19 cellular contexts compared by ENCODE assay signal in genomic region chr2:230654057-230654456, GRCh38. TPM values are rescaled to one million over a fixed set of nuclear protein-coding genes. Genes with fewer than 3 reads are reported as not detected.
DNase-seq lines count a peak whose midpoint lies in the region; FAIRE-seq and TF ChIP-seq lines count a peak whose summit lies in the region.
"Had no signal": no experiment of that assay in that cellular context is flagged by ENCODE, and none has a peak within 500 bp of the region (broad histone marks: within the 10 kb centered on the region; RNA-seq: fewer than 3 reads in every experiment).

No MANE protein-coding gene starts in this region.

- H3K36me3 Mint-ChIP-seq in CD4-positive, alpha-beta memory T cell, result no peaks in the 10 kb centered on the region
- no peaks in the 10 kb centered on the region for H3K36me3 Mint-ChIP-seq in activated naive CD8-positive, alpha-beta T cell
- H3K36me3 Mint-ChIP-seq in neural progenitor cell, result no peaks in the 10 kb centered on the region

- no peak overlapping the region for H3K4me2 ChIP-seq in neural progenitor cell

- H3K27me3 ChIP-seq in CD4-positive, alpha-beta memory T cell (ENCODE audit: insufficient read depth, low read length), result no peaks in the 10 kb centered on the region
- H3K27me3 ChIP-seq in neural progenitor cell, result no peaks in the 10 kb centered on the region
- H3K27me3 ChIP-seq: left lung, neutrophil had no signal

- TF ChIP-seq CTCF in neural progenitor cell (IDR thresholded peaks at IDR 0.05), result no peak

- no peaks in the 10 kb centered on the region for H3K79me2 ChIP-seq in neural progenitor cell (ENCODE audit: low read depth)

- peaks cover 40 to 66% (median 51%) of the 10 kb centered on the region in 4 donors for H3K4me1 Mint-ChIP-seq in CD4-positive, alpha-beta memory T cell
- H3K4me1 Mint-ChIP-seq in activated naive CD8-positive, alpha-beta T cell (ENCODE audit: low read depth), result peaks cover 56% of the 10 kb centered on the region
- peaks cover 57% of the 10 kb centered on the region for H3K4me1 Mint-ChIP-seq in neural progenitor cell

- H3K27ac Mint-ChIP-seq in CD4-positive, alpha-beta memory T cell, result peak overlapping the region in 6 of 7 donors; percentile 3 to 84 (median 63)
- peak overlapping the region; percentile 86 for H3K27ac Mint-ChIP-seq in activated naive CD8-positive, alpha-beta T cell
- H3K27ac Mint-ChIP-seq in neural progenitor cell, result peak overlapping the region; percentile 2

- H3K4me1 ChIP-seq in CD4-positive, alpha-beta memory T cell (ENCODE audit: insufficient read depth, low read length), result peaks cover 42% of the 10 kb centered on the region
- H3K4me1 ChIP-seq in neural progenitor cell, result peaks cover 6% of the 10 kb centered on the region

- no peak overlapping the region for H3K9ac ChIP-seq in neural progenitor cell

- no peaks in the 10 kb centered on the region for H3F3A ChIP-seq in neural progenitor cell (ENCODE audit: low read depth)

- POLR2A ChIA-PET in CD4-positive, alpha-beta memory T cell (lab: Charles Lee; ENCODE audit: partially characterized antibody), result interaction anchor here (0.6 kb wide), 1 partner anchor 141 kb away, joined by 4 read pairs; no protein-coding TSS in a partner anchor

- H4K20me1 ChIP-seq in neural progenitor cell (ENCODE audit: low read depth), result no peaks in the 10 kb centered on the region

- H3K27me3 Mint-ChIP-seq in CD4-positive, alpha-beta memory T cell, result no peaks in the 10 kb centered on the region
- no peaks in the 10 kb centered on the region for H3K27me3 Mint-ChIP-seq in activated naive CD8-positive, alpha-beta T cell
- H3K27me3 Mint-ChIP-seq in neural progenitor cell (ENCODE audit: insufficient read depth, low read depth), result peaks cover 30% of the 10 kb centered on the region

- intact Hi-C loops in CD4-positive, alpha-beta memory T cell (cut with micrococcal nuclease), result no loop called here

- no peak overlapping the region for H3K4me3 ChIP-seq in CD4-positive, alpha-beta memory T cell (ENCODE audit: low read length in 2 of 2)
- H3K4me3 ChIP-seq in neural progenitor cell, result no peak overlapping the region
- H3K4me3 ChIP-seq: left lung had no signal

- peak overlapping the region; percentile 10 for H2AFZ ChIP-seq in neural progenitor cell (replicated peaks)

- H3K9me3 ChIP-seq in CD4-positive, alpha-beta memory T cell (ENCODE audit: control insufficient read depth in 1 of 2, low read length in 2 of 2), result no peaks in the 10 kb centered on the region
- H3K9me3 ChIP-seq in neural progenitor cell (ENCODE audit: low read depth), result no peaks in the 10 kb centered on the region
- H3K9me3 ChIP-seq: left lung, neutrophil had no signal

- DNase-seq in CD4-positive, alpha-beta memory T cell, result no peak
- DNase-seq in GM12891 (ENCODE audit: insufficient read length, low spot score), result no peak
- no peak for DNase-seq in neural progenitor cell (ENCODE audit: low spot score)
- DNase-seq in stimulated activated CD4-positive, alpha-beta T cell treated with anti-CD3 and anti-CD28 coated beads, Interleukin-4, amount 100 ng/mL, for 1 hour, result no peak
- no peak for DNase-seq in cerebellum (ENCODE audit: low spot score)
- DNase-seq in GF-D8 (lab: John Stamatoyannopoulos, UW), result no peak
- DNase-seq: activated CD4-positive, alpha-beta T cell treated with anti-CD3 and anti-CD28 coated beads, Interleukin-2, amount 50 U/mL, for 48 hours; anterior cingulate cortex; DMS79; left lung; MM.1S; NCI-H146; NCI-H2171 treated with DMSO at 0.1 percent for 48 hours; NCI-H774; OCI-M1; substantia nigra had no signal

- H3K4me3 Mint-ChIP-seq in CD4-positive, alpha-beta memory T cell, result peak overlapping the region in 7 of 8 donors; percentile 19 to 75 (median 55)
- H3K4me3 Mint-ChIP-seq in activated naive CD8-positive, alpha-beta T cell, result peak overlapping the region; percentile 33
- no peak overlapping the region for H3K4me3 Mint-ChIP-seq in neural progenitor cell

- no peak for TF ChIP-seq POLR2A in GM12891 (IDR thresholded peaks at IDR 0.05; ENCODE audit: low read depth, low read length)

- peaks cover 0 to 3% (median 0%) of the 10 kb centered on the region in 8 donors for H3K9me3 Mint-ChIP-seq in CD4-positive, alpha-beta memory T cell
- H3K9me3 Mint-ChIP-seq in activated naive CD8-positive, alpha-beta T cell (ENCODE audit: low read depth), result no peaks in the 10 kb centered on the region
- H3K9me3 Mint-ChIP-seq in neural progenitor cell, result peaks cover 14% of the 10 kb centered on the region

- peak; percentile 54 for FAIRE-seq in GM12891 (lab: Jason Lieb, UNC)

- CTCF ChIA-PET in CD4-positive, alpha-beta memory T cell (lab: Charles Lee; ENCODE audit: partially characterized antibody), result no interaction called here

- no peak overlapping the region for H3K27ac ChIP-seq in CD4-positive, alpha-beta memory T cell (ENCODE audit: low read depth, low read length)
- H3K27ac ChIP-seq in neural progenitor cell, result no peak overlapping the region
- H3K27ac ChIP-seq: epithelial cell of prostate, left lung, neutrophil had no signal

- H3K36me3 ChIP-seq in CD4-positive, alpha-beta memory T cell (ENCODE audit: insufficient read depth, low read length), result no peaks in the 10 kb centered on the region
- no peaks in the 10 kb centered on the region for H3K36me3 ChIP-seq in neural progenitor cell
- H3K36me3 ChIP-seq: left lung, neutrophil had no signal

TF ChIP-seq in GM12891, 5 proteins besides CTCF, POLR2A, EP300 and RAD21:
- no peak for TF ChIP-seq POLR2AphosphoS5 (IDR thresholded peaks at IDR 0.05; ENCODE audit: low read depth, low read length)
- TF ChIP-seq TAF1 (IDR thresholded peaks at IDR 0.05; ENCODE audit: low read depth, low read length), result no peak
- TF ChIP-seq PAX5 (IDR thresholded peaks at IDR 0.05; ENCODE audit: insufficient read depth, low read length, severe bottlenecking), result no peak
- TF ChIP-seq SPI1 (IDR thresholded peaks at IDR 0.05; ENCODE audit: low read depth, low read length), result no peak
- TF ChIP-seq POU2F2 (IDR thresholded peaks at IDR 0.05; ENCODE audit: low read depth, low read length), result no peak
TF ChIP-seq in GM12891: peak in this region for 0.

RNA-seq across cellular contexts. Expression of gene CAB39, which starts 58.6 kb away (rescaled TPM):
- total RNA-seq in CD4-positive, alpha-beta memory T cell, result 100 to 1,000 TPM; 112 to 115 TPM
- 10 to 100 TPM; 80.8 to 88.5 TPM for polyA plus RNA-seq in CD4-positive, alpha-beta memory T cell
- 40.5 TPM for polyA plus RNA-seq in GM12891 (2012; ENCODE audit: low read depth, missing spikeins)
- 41.7 and 59.0 TPM in 2 replicates for total RNA-seq in neural progenitor cell (ENCODE audit: low replicate concordance)
- total RNA-seq in cerebellum, result 98.3 TPM

Comparison
In these comparisons a context has a peak if more than half of its experiments do, and no peak if none do; other contexts are left out.
1. H3K27ac Mint-ChIP-seq: peak in every context shown above with its lines; median percentile 86 in activated naive CD8-positive, alpha-beta T cell; 63 in CD4-positive, alpha-beta memory T cell; 2 in neural progenitor cell.